16 cellular contexts compared by ENCODE assay signal in the genomic region with DNA sequence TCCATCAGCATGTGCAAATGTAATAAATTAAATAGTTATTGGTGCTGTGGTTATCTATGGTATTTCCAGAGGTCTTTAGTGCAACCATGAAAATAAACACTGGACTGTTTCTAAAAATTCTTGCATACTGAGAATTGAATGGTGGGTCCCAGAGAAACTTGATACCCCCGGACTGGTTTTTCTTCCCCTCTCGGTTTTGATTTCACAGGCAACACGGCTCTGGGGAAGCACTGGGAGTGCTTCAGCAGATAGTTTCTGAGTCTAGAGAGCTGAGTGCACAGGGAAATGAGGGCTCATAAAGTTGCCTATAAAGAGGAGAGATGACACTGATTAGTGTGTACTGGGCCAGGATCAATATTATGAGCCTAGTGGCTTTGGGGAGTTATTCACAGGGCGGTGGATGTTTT.
A peak's percentile ranks its signal among the peaks of the same experiment; 100 is the strongest.
DNase-seq lines count a peak whose midpoint lies in the region; ATAC-seq, FAIRE-seq and TF ChIP-seq lines count a peak whose summit lies in the region.
"Had no signal": no experiment of that assay in that cellular context is flagged by ENCODE, and none has a peak within 500 bp of the region (broad histone marks: within the 10 kb centered on the region; RNA-seq: fewer than 3 reads in every experiment).

No MANE protein-coding gene starts in this region.

- no TSS peak for BruUV-seq in GM12878 (replicated peaks; lab: Mats Ljungman, UMichigan)

- intact Hi-C loops in GM12878 (cut with micrococcal nuclease; ENCODE audit: unreplicated experiment): loop anchor here (1.0 to 10.0 kb wide), 3 partner anchors 183 to 323 kb away; no protein-coding TSS in a partner anchor

- H4K20me1 ChIP-seq in GM12878 (ENCODE audit: control insufficient read depth, insufficient read depth): no peaks in the 10 kb centered on the region

- H3K27ac ChIP-seq in GM12878 (ENCODE audit: control insufficient read depth, insufficient read depth) (no peak overlapping the region), suprapubic skin (no peak overlapping the region)
- H3K27ac ChIP-seq: breast epithelium, RWPE1 had no signal

- H3K4me3 ChIP-seq in GM12878: no peak overlapping the region
- H3K4me3 ChIP-seq in suprapubic skin: no peak overlapping the region
- H3K4me3 ChIP-seq: breast epithelium had no signal

- 0% methylated on average over 4 of the region's 4 CpGs for WGBS in GM12878 (ENCODE audit: insufficient coverage, insufficient replicate concordance, low lambda C conversion rate, missing lambda C conversion rate)
- 53% methylated on average over 4 of the region's 4 CpGs for WGBS in suprapubic skin

- POLR2A ChIA-PET in GM12878 (lab: Charles Lee): interaction anchor here (1.0 to 1.6 kb wide), 2 partner anchors 14 to 20 kb away, joined by 3 to 4 read pairs; no protein-coding TSS in a partner anchor

- peak overlapping the region; percentile 33; the same call in 1 of the 2 replicates for H3K4me2 ChIP-seq in GM12878 (ENCODE audit: control insufficient read depth, insufficient read depth)

- CTCF ChIA-PET in GM12878 (lab: Yijun Ruan, JAX): interaction anchor here (0.6 to 0.9 kb wide), 2 partner anchors 115 to 542 kb away, joined by 3 read pairs; no protein-coding TSS in a partner anchor

- TF ChIP-seq RAD21 in GM12878 (IDR thresholded peaks at IDR 0.05; ENCODE audit: insufficient read depth, low read depth, low read length): no peak

- TF ChIP-seq CTCF in GM12878 (IDR thresholded peaks at IDR 0.05 in 2 of 3, conservative IDR thresholded peaks at IDR 0.05 in 1 of 3; ENCODE audit: control insufficient read depth in 2 of 3, extremely low read depth in 1 of 3, insufficient read depth in 1 of 3, low read depth in 3 of 3, low read length in 3 of 3) (no peak), suprapubic skin (IDR thresholded peaks at IDR 0.05) (no peak)

- in situ Hi-C loops in GM12878 (cut with MboI): no loop called here

- no peaks in the 10 kb centered on the region for H3K79me2 ChIP-seq in GM12878 (ENCODE audit: control insufficient read depth, insufficient read depth, low read length)

- DNase-seq in EH (ENCODE audit: low read depth) (peak; percentile 81), GM12878 (ENCODE audit: low read depth, low spot score) (peak; percentile 31), DMS53 treated with DMSO at 0.1 percent for 48 hours (lab: John Stamatoyannopoulos, UW; ENCODE audit: unreplicated experiment) (no peak), NCI-H2081 (lab: John Stamatoyannopoulos, UW) (no peak), suprapubic skin (ENCODE audit: low spot score in 2 of 2) (no peak)
- no peak for DNase-seq in stimulated activated CD4-positive, alpha-beta T cell treated with anti-CD3 and anti-CD28 coated beads, Interleukin-4, amount 100 ng/mL, for 24 hours
- DNase-seq: BE2C, NCI-H1694 had no signal

- H3K9me3 ChIP-seq in GM12878 (replicated peaks; ENCODE audit: control insufficient read depth, insufficient read depth, low read length) (no peaks in the 10 kb centered on the region), suprapubic skin (no peaks in the 10 kb centered on the region)
- H3K9me3 ChIP-seq: BE2C, breast epithelium had no signal

- no peak for TF ChIP-seq POLR2A in GM12878 (IDR thresholded peaks at IDR 0.05; ENCODE audit: low read depth, low read length)
- TF ChIP-seq POLR2A in suprapubic skin (IDR thresholded peaks at IDR 0.05): no peak

- no peaks in the 10 kb centered on the region for H3K36me3 ChIP-seq in GM12878 (ENCODE audit: control insufficient read depth in 2 of 2, insufficient read depth in 2 of 2, low read length in 1 of 2)
- H3K36me3 ChIP-seq in suprapubic skin: no peaks in the 10 kb centered on the region
- H3K36me3 ChIP-seq: BE2C, breast epithelium had no signal

- peak; percentile 23 for FAIRE-seq in GM12878 (lab: Jason Lieb, UNC)
- FAIRE-seq: keratinocyte, TTC549 had no signal

- H3K9ac ChIP-seq in GM12878 (ENCODE audit: control insufficient read depth, insufficient read depth, low read length): no peak overlapping the region

- TF ChIP-seq EP300 in GM12878 (IDR thresholded peaks at IDR 0.05; ENCODE audit: borderline replicate concordance in 1 of 2, control insufficient read depth in 1 of 2, low read depth in 2 of 2, low read length in 2 of 2) (no peak), suprapubic skin (IDR thresholded peaks at IDR 0.05) (no peak)

- no peaks in the 10 kb centered on the region for H3K27me3 ChIP-seq in GM12878 (replicated peaks in 1 of 2; ENCODE audit: control insufficient read depth in 2 of 2, insufficient read depth in 2 of 2, low read length in 1 of 2)
- no peaks in the 10 kb centered on the region for H3K27me3 ChIP-seq in suprapubic skin
- H3K27me3 ChIP-seq: BE2C, breast epithelium had no signal

- RAD21 ChIA-PET in GM12878 (lab: Charles Lee; ENCODE audit: unreplicated experiment): interaction anchor here (1.3 to 1.4 kb wide), 2 partner anchors 10 to 36 kb away, joined by 3 to 4 read pairs; no protein-coding TSS in a partner anchor

- SMC1A ChIA-PET in GM12878 (lab: Charles Lee; ENCODE audit: uncharacterized antibody, unreplicated experiment): interaction anchor here (0.7 to 2.5 kb wide), 13 partner anchors 8 to 196 kb away, joined by 3 to 7 read pairs (median 4); no protein-coding TSS in a partner anchor

- H3K4me1 ChIP-seq in GM12878 (ENCODE audit: control insufficient read depth, insufficient read depth, low read length): peaks cover 20% of the 10 kb centered on the region; the same call in 1 of the 2 replicates
- no peaks in the 10 kb centered on the region for H3K4me1 ChIP-seq in suprapubic skin
- H3K4me1 ChIP-seq: BE2C, breast epithelium had no signal

- no peak overlapping the region for H2AFZ ChIP-seq in GM12878 (ENCODE audit: control insufficient read depth, low read depth, low read length)

- peak; percentile 78 for ATAC-seq in GM19463 (IDR thresholded peaks at IDR 0.05; ENCODE audit: unreplicated experiment)
- peak; percentile 69 for ATAC-seq in HG02884 (IDR thresholded peaks at IDR 0.05; ENCODE audit: unreplicated experiment)
- ATAC-seq in GM12878: peak; percentile 90
- ATAC-seq: HCT116; stimulated activated memory B cell treated with anti-CD40 and anti-IgM and Interleukin-4, amounts not matched to agents 10 μg/mL and 1 μg/mL and 100 μg/mL, for 72 hours had no signal

TF ChIP-seq in GM12878, 131 proteins besides CTCF, POLR2A, EP300 and RAD21 (continues in another document):
- TF ChIP-seq, protein P1, sequence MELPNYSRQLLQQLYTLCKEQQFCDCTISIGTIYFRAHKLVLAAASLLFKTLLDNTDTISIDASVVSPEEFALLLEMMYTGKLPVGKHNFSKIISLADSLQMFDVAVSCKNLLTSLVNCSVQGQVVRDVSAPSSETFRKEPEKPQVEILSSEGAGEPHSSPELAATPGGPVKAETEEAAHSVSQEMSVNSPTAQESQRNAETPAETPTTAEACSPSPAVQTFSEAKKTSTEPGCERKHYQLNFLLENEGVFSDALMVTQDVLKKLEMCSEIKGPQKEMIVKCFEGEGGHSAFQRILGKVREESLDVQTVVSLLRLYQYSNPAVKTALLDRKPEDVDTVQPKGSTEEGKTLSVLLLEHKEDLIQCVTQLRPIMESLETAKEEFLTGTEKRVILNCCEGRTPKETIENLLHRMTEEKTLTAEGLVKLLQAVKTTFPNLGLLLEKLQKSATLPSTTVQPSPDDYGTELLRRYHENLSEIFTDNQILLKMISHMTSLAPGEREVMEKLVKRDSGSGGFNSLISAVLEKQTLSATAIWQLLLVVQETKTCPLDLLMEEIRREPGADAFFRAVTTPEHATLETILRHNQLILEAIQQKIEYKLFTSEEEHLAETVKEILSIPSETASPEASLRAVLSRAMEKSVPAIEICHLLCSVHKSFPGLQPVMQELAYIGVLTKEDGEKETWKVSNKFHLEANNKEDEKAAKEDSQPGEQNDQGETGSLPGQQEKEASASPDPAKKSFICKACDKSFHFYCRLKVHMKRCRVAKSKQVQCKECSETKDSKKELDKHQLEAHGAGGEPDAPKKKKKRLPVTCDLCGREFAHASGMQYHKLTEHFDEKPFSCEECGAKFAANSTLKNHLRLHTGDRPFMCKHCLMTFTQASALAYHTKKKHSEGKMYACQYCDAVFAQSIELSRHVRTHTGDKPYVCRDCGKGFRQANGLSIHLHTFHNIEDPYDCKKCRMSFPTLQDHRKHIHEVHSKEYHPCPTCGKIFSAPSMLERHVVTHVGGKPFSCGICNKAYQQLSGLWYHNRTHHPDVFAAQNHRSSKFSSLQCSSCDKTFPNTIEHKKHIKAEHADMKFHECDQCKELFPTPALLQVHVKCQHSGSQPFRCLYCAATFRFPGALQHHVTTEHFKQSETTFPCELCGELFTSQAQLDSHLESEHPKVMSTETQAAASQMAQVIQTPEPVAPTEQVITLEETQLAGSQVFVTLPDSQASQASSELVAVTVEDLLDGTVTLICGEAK (IDR thresholded peaks at IDR 0.05; ENCODE audit: borderline replicate concordance): no peak
- TF ChIP-seq ETV6 (conservative IDR thresholded peaks at IDR 0.05 in 1 of 2, IDR thresholded peaks at IDR 0.05 in 1 of 2; ENCODE audit: borderline replicate concordance in 1 of 2, low read depth in 1 of 2) (peak in 1 of 2 experiments; percentile 28; a peak in 1 of 4 replicates), TCF12 (IDR thresholded peaks at IDR 0.05; ENCODE audit: low read depth, low read length) (no peak), NR2F1 (conservative IDR thresholded peaks at IDR 0.05) (no peak), POLR2AphosphoS2 (IDR thresholded peaks at IDR 0.05; ENCODE audit: low read depth, low read length) (no peak), EED (IDR thresholded peaks at IDR 0.05; ENCODE audit: low read depth) (peak; percentile 69; the same call in 1 of the 2 replicates), TARDBP (IDR thresholded peaks at IDR 0.05; ENCODE audit: borderline replicate concordance) (no peak), MTA2 (IDR thresholded peaks at IDR 0.05; ENCODE audit: low read depth) (no peak), CREM (IDR thresholded peaks at IDR 0.05; ENCODE audit: low read depth) (peak; percentile 5; the same call in 1 of the 2 replicates), TCF7 (IDR thresholded peaks at IDR 0.05; ENCODE audit: borderline replicate concordance) (no peak)
- TF ChIP-seq, protein P2, sequence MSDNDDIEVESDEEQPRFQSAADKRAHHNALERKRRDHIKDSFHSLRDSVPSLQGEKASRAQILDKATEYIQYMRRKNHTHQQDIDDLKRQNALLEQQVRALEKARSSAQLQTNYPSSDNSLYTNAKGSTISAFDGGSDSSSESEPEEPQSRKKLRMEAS (IDR thresholded peaks at IDR 0.05; ENCODE audit: low read depth, low read length): no peak
- TF ChIP-seq, protein P3, sequence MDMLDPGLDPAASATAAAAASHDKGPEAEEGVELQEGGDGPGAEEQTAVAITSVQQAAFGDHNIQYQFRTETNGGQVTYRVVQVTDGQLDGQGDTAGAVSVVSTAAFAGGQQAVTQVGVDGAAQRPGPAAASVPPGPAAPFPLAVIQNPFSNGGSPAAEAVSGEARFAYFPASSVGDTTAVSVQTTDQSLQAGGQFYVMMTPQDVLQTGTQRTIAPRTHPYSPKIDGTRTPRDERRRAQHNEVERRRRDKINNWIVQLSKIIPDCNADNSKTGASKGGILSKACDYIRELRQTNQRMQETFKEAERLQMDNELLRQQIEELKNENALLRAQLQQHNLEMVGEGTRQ (IDR thresholded peaks at IDR 0.05; ENCODE audit: borderline replicate concordance, low read depth, low read length): no peak

Comparison
In these comparisons a context has a peak if more than half of its experiments do, and no peak if none do; other contexts are left out.
1. DNase-seq: peak in EH (single experiment) and GM12878 (single experiment); none in DMS53 treated with DMSO at 0.1 percent for 48 hours (single experiment), stimulated activated CD4-positive, alpha-beta T cell treated with anti-CD3 and anti-CD28 coated beads, Interleukin-4, amount 100 ng/mL, for 24 hours (single experiment), NCI-H2081 (0 of 2) and suprapubic skin (0 of 2).
2. Peak in every context shown above with its lines, with median percentiles within 50 percentile points of each other: ATAC-seq.